ENCODE assay signal across 23 cellular contexts in genomic region chr3:180981912-180982311, GRCh38. TPM values are rescaled to one million over a fixed set of nuclear protein-coding genes. Genes with fewer than 3 reads are reported as not detected.
DNase-seq lines count a peak whose midpoint lies in the region; ATAC-seq and TF ChIP-seq lines count a peak whose summit lies in the region.
"Had no signal": no experiment of that assay in that cellular context is flagged by ENCODE, and none has a peak within 500 bp of the region (broad histone marks: within the 10 kb centered on the region; RNA-seq: fewer than 3 reads in every experiment).

No MANE protein-coding gene starts in this region.

- H4K20me1 ChIP-seq in KMS-11 (ENCODE audit: insufficient read depth) = no peaks in the 10 kb centered on the region

- DNase-seq in cardiac muscle cell (ENCODE audit: low read depth in 1 of 2, low spot score in 1 of 2) = no peak
- no peak for DNase-seq in heart left ventricle
- no peak for DNase-seq in memory B cell (ENCODE audit: low spot score in 2 of 2)
- DNase-seq in SW 1271 (lab: John Stamatoyannopoulos, UW) = no peak
- DNase-seq in NCI-H748 (lab: John Stamatoyannopoulos, UW; ENCODE audit: unreplicated experiment) = no peak
- DNase-seq: activated CD4-positive, alpha-beta T cell treated with anti-CD3 and anti-CD28 coated beads, Interleukin-2, amount 10 ng/mL, durations not matched to agents 24 days and 14 days; activated CD8-positive, alpha-beta memory T cell treated with anti-CD3 and anti-CD28 coated beads, Interleukin-2, amount 50 U/mL, for 48 hours; activated effector memory CD4-positive, alpha-beta T cell treated with anti-CD3 and anti-CD28 coated beads, Interleukin-2, amount 50 U/mL, for 16 hours; anterior cingulate cortex; HCEC 1CT; NCI-H1092; NCI-H1930; NCI-H2227 treated with DMSO at 0.1 percent for 48 hours; NCI-H69; stimulated activated CD4-positive, alpha-beta T cell treated with anti-CD3 and anti-CD28 coated beads, Interleukin-12 subunit alpha, Interleukin-12 subunit beta, amount 100 ng/mL, for 4 hours; stimulated activated CD4-positive, alpha-beta T cell treated with anti-CD3 and anti-CD28 coated beads, Interleukin-4, amount 100 ng/mL, for 24 hours; stimulated activated naive CD4-positive, alpha-beta T cell treated with Interleukin-2 at 50 U/mL for 16 hours; T-helper 2 cell had no signal

- H3K4me1 Mint-ChIP-seq in memory B cell = no peaks in the 10 kb centered on the region

- H3K9me3 ChIP-seq in cardiac muscle cell (ENCODE audit: low read depth) (no peaks in the 10 kb centered on the region), heart left ventricle (no peaks in the 10 kb centered on the region), subcutaneous abdominal adipose tissue (ENCODE audit: control insufficient read depth in 5 of 5, low read length in 5 of 5) (no peaks in the 10 kb centered on the region)
- H3K9me3 ChIP-seq: right atrium auricular region had no signal

- H3K27ac ChIP-seq in cardiac muscle cell (peak overlapping the region; percentile 80), heart left ventricle (peak overlapping the region in 5 of 12 donors; percentile 31 to 78 (median 66)), KMS-11 (peak overlapping the region; percentile 4; the same call in 1 of the 2 replicates), subcutaneous abdominal adipose tissue (ENCODE audit: low read depth, low read length) (peak overlapping the region; percentile 50)
- H3K27ac ChIP-seq: C4-2B, HL-60 had no signal

- no peak overlapping the region for H3K4me3 ChIP-seq in cardiac muscle cell
- no peak overlapping the region for H3K4me3 ChIP-seq in heart left ventricle
- H3K4me3 ChIP-seq in KMS-11 (IDR thresholded peaks at IDR 0.05; ENCODE audit: insufficient read depth, low read depth, low read length) = no peak overlapping the region
- no peak overlapping the region for H3K4me3 ChIP-seq in subcutaneous abdominal adipose tissue (ENCODE audit: low read depth in 1 of 5, low read length in 5 of 5)
- H3K4me3 ChIP-seq: right atrium auricular region had no signal

- WGBS in heart left ventricle, 4 donors = 83 to 93% (median 88%) methylated on average over 2 of the region's 2 CpGs

- intact Hi-C loops in heart left ventricle (cut with DNase I) = loop anchor here in 1 of 10 donors (10.0 kb wide), 1 partner anchor 67 kb away; the partner anchor contains the start of gene FXR1

- H3K27me3 ChIP-seq in cardiac muscle cell (no peaks in the 10 kb centered on the region), heart left ventricle (no peaks in the 10 kb centered on the region), KMS-11 (ENCODE audit: insufficient read depth, low read depth) (no peaks in the 10 kb centered on the region), subcutaneous abdominal adipose tissue (ENCODE audit: control insufficient read depth in 5 of 5, insufficient read depth in 4 of 5, low read length in 5 of 5) (no peaks in the 10 kb centered on the region)
- H3K27me3 ChIP-seq: right atrium auricular region had no signal

- ATAC-seq in heart left ventricle (no peak), memory B cell (ENCODE audit: low read depth) (no peak)

- H2AFZ ChIP-seq in KMS-11 (ENCODE audit: low read depth) = no peak overlapping the region

- peak overlapping the region; percentile 18; the same call in 1 of the 2 replicates for H3K4me2 ChIP-seq in KMS-11

- H3K4me3 Mint-ChIP-seq in memory B cell = no peak overlapping the region
- H3K4me3 Mint-ChIP-seq: activated CD4-positive, alpha-beta T cell treated with anti-CD3 and anti-CD28 coated beads, Interleukin-2, amount 10 ng/mL, durations not matched to agents 24 days and 14 days had no signal

- no peaks in the 10 kb centered on the region for H3K27me3 Mint-ChIP-seq in memory B cell
- H3K27me3 Mint-ChIP-seq: activated CD4-positive, alpha-beta T cell treated with anti-CD3 and anti-CD28 coated beads, Interleukin-2, amount 10 ng/mL, durations not matched to agents 24 days and 14 days had no signal

- no peaks in the 10 kb centered on the region for H3K79me2 ChIP-seq in KMS-11 (ENCODE audit: insufficient read depth, low read depth)

- H3K36me3 ChIP-seq in cardiac muscle cell = peaks cover 34% of the 10 kb centered on the region
- peaks cover 0 to 98% (median 67%) of the 10 kb centered on the region in 9 donors for H3K36me3 ChIP-seq in heart left ventricle
- H3K36me3 ChIP-seq in KMS-11 (ENCODE audit: insufficient read depth) = 0 out of 2 replicates have a peak, but pooled peaks cover 3% of the 10 kb centered on the region
- peaks cover 29 to 51% (median 30%) of the 10 kb centered on the region in 5 donors for H3K36me3 ChIP-seq in subcutaneous abdominal adipose tissue (ENCODE audit: control insufficient read depth in 5 of 5, insufficient read depth in 5 of 5, low read length in 5 of 5)

- H3K9me3 Mint-ChIP-seq in memory B cell = no peaks in the 10 kb centered on the region
- H3K9me3 Mint-ChIP-seq: activated CD4-positive, alpha-beta T cell treated with anti-CD3 and anti-CD28 coated beads, Interleukin-2, amount 10 ng/mL, durations not matched to agents 24 days and 14 days had no signal

- no peak overlapping the region for H3K9ac ChIP-seq in KMS-11
- no peak overlapping the region for H3K9ac ChIP-seq in subcutaneous abdominal adipose tissue (ENCODE audit: low read length in 5 of 5)

- peaks cover 6% of the 10 kb centered on the region for H3K36me3 Mint-ChIP-seq in memory B cell

- TF ChIP-seq POLR2A in heart left ventricle (IDR thresholded peaks at IDR 0.05) = no peak

- TF ChIP-seq CTCF in cardiac muscle cell (IDR thresholded peaks at IDR 0.05; ENCODE audit: low read depth, low read length) (no peak), heart left ventricle (IDR thresholded peaks at IDR 0.05) (no peak), KMS-11 (conservative IDR thresholded peaks at IDR 0.05; ENCODE audit: low read depth, low read length) (no peak)

- H3K27ac Mint-ChIP-seq in memory B cell = peak overlapping the region; percentile 75
- H3K27ac Mint-ChIP-seq: activated CD4-positive, alpha-beta T cell treated with anti-CD3 and anti-CD28 coated beads, Interleukin-2, amount 10 ng/mL, durations not matched to agents 24 days and 14 days had no signal

- H3K4me1 ChIP-seq in cardiac muscle cell (ENCODE audit: low read depth) = peaks cover 18% of the 10 kb centered on the region
- peaks cover 0 to 26% (median 4%) of the 10 kb centered on the region in 12 donors for H3K4me1 ChIP-seq in heart left ventricle
- peaks cover 32% of the 10 kb centered on the region for H3K4me1 ChIP-seq in KMS-11 (ENCODE audit: low read depth, poor library complexity, severe bottlenecking)
- peaks cover 0 to 11% (median 3%) of the 10 kb centered on the region in 5 donors for H3K4me1 ChIP-seq in subcutaneous abdominal adipose tissue (ENCODE audit: control insufficient read depth in 5 of 5, insufficient read depth in 5 of 5, low read length in 5 of 5)

RNA-seq across cellular contexts. Expression of gene DNAJC19, which starts 7.6 kb away (rescaled TPM):
- total RNA-seq in cardiac muscle cell = 48.4 and 48.8 TPM in 2 replicates
- 115 and 130 TPM in 2 replicates for polyA plus RNA-seq in cardiac muscle cell
- total RNA-seq in heart left ventricle = 100 to 1,000 TPM in 1 of 9 donors, 10 to 100 TPM in 8; 51.7 to 122 (median 85.6) TPM
- 100 to 1,000 TPM in 1 of 2 donors, 10 to 100 TPM in 1; 50.5 to 140 TPM for polyA plus RNA-seq in heart left ventricle
